8 cellular contexts compared by ENCODE assay signal in the genomic region with DNA sequence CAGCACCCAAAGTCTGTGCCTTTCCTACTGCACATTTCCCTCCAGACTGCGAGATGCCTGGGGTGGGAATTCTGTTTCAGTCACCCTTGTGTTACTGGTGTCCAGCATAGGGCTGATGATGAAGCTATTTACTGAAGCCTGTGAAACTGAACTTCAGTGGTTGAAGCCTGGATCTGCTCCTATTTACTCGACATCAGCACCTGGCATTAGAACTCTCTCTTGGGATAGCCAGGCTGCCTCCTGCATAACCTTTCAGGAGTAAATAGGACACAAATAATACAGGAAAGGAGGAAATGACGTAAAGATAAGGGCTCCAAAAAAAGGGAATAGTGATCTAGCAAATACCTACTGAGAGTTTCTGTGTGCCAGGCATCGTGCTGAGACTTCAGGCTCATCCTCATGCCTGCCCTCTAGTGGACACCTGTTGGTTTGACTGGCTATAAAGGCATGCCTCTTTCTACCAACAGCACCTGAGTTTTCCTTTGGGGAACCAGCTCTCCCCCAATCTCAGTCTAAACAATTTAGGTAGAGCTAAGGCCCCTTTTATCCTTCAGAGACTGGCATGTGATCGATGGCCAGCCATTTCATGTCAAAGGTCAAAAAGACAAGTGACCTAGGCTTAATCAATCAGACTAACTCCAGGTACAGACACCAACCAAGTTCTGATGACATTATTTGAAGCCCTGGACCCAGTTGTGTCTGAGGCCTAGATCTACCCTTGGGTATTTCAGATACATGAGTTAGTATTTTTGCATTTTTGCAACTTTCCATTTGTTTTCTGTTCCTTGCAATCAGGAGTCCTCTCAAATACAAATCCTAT.
A peak's percentile ranks its signal among the peaks of the same experiment; 100 is the strongest.
DNase-seq lines count a peak whose midpoint lies in the region; ATAC-seq and TF ChIP-seq lines count a peak whose summit lies in the region.

No MANE protein-coding gene starts in this region.

- H3K27ac ChIP-seq in iPS DF 6.9 (ENCODE audit: low read length) (no peak overlapping the region), tibial artery (no peak overlapping the region)

- intact Hi-C loops in tibial artery (cut with DNase I; ENCODE audit: low total_unique reads), result loop anchor here (10.0 kb wide), 1 partner anchor 340 kb away; the partner anchor contains the start of gene PAPPA

- peak; percentile 82 for ATAC-seq in HG03520 (IDR thresholded peaks at IDR 0.05; ENCODE audit: unreplicated experiment)
- ATAC-seq in GM19324 (IDR thresholded peaks at IDR 0.05; ENCODE audit: low FRiP score, unreplicated experiment), result no peak

- H3K36me3 ChIP-seq in iPS DF 6.9 (ENCODE audit: control insufficient read depth, insufficient read depth, low read length) (no peaks in the 10 kb centered on the region), tibial artery (no peaks in the 10 kb centered on the region)

- H3K4me3 ChIP-seq in iPS DF 6.9 (ENCODE audit: low read length) (no peak overlapping the region), tibial artery (no peak overlapping the region)

- no peaks in the 10 kb centered on the region for H3K27me3 ChIP-seq in iPS DF 6.9 (ENCODE audit: control insufficient read depth, insufficient read depth, low read length)
- H3K27me3 ChIP-seq in tibial artery, result no peaks in the 10 kb centered on the region

- peak; percentile 52 to 62 for TF ChIP-seq CTCF in tibial artery (IDR thresholded peaks at IDR 0.05)

- no CpG with 5 or more reads among the region's 5 CpGs for WGBS in iPS DF 6.9 (ENCODE audit: insufficient coverage, insufficient read length)

- H3K4me1 ChIP-seq in iPS DF 6.9 (ENCODE audit: control insufficient read depth, insufficient read depth, low read length) (0 out of 2 replicates have a peak, but pooled peaks cover 2% of the 10 kb centered on the region), tibial artery (no peaks in the 10 kb centered on the region)

- H3K9me3 ChIP-seq in iPS DF 6.9 (ENCODE audit: control insufficient read depth, insufficient read depth, low read length) (no peaks in the 10 kb centered on the region), tibial artery (no peaks in the 10 kb centered on the region)

- peak; percentile 1 to 22 for DNase-seq in activated CD4-positive, alpha-beta T cell treated with anti-CD3 and anti-CD28 coated beads for 24 hours (ENCODE audit: low read depth in 2 of 2)
- DNase-seq in activated CD4-positive, alpha-beta T cell treated with anti-CD3 and anti-CD28 coated beads, Interleukin-2, amount 50 U/mL, for 1 hour, result no peak
- DNase-seq in activated T-cell treated with anti-CD3 and anti-CD28 coated beads, Interleukin-2, amount 50 U/mL, for 48 hours, result peak; percentile 31 to 49
- DNase-seq in iPS DF 6.9 (ENCODE audit: low read depth, low spot score) (peak; percentile 58), tibial artery (no peak), NCI-H526 treated with DMSO at 0.1 percent for 48 hours (lab: John Stamatoyannopoulos, UW) (no peak)

Comparison
In these comparisons a context has a peak if more than half of its experiments do, and no peak if none do; other contexts are left out.
1. DNase-seq: peak in activated CD4-positive, alpha-beta T cell treated with anti-CD3 and anti-CD28 coated beads for 24 hours (2 of 2), activated T-cell treated with anti-CD3 and anti-CD28 coated beads, Interleukin-2, amount 50 U/mL, for 48 hours (2 of 2) and iPS DF 6.9 (single experiment); none in activated CD4-positive, alpha-beta T cell treated with anti-CD3 and anti-CD28 coated beads, Interleukin-2, amount 50 U/mL, for 1 hour (single experiment), tibial artery (0 of 2) and NCI-H526 treated with DMSO at 0.1 percent for 48 hours (single experiment).